18 cellular contexts compared by ENCODE assay signal in the genomic region with DNA sequence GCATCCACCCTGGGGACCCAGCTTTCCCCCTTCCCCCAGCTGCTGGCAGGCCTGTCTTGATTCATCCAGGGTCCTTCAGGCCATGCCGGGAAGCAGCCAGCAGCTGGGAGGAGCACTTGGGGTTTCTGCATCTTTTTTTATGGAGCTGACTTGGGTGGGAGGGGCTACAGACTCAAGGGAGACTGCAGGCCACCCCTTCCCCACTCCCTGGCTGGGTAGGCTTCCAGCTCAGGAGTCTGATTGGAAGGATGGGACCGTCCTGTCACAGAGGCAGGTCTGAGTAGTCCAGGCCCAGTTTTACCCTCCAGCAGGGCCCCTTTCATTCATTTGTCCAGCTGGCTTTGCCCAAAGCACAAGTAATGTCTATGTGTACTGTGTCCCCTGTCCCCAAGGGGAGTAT. TPM values are rescaled to one million over a fixed set of nuclear protein-coding genes. Genes with fewer than 3 reads are reported as not detected.
"Had no signal": no experiment of that assay in that cellular context is flagged by ENCODE, and none has a peak within 500 bp of the region (broad histone marks: within the 10 kb centered on the region; RNA-seq: fewer than 3 reads in every experiment).

No MANE protein-coding gene starts in this region.

RNA-seq across cellular contexts. Expression of a gene that starts 12.2 kb away (rescaled TPM):
- total RNA-seq: activated naive CD4-positive, alpha-beta T cell treated with anti-CD3 and anti-CD28 coated beads for 36 hours; activated naive CD8-positive, alpha-beta T cell treated with anti-CD3 and anti-CD28 coated beads for 36 hours; activated naive CD8-positive, alpha-beta T cell treated with anti-CD3 and anti-CD28 coated beads, Interleukin-2, amount 10 ng/mL, durations not matched to agents 7 days and 5 days; activated T-cell treated with anti-CD3 and anti-CD28 coated beads, Interleukin-2, amount 50 U/mL, for 4 hours; activated T-helper 1 cell treated with anti-CD3 and anti-CD28 coated beads, Interleukin-12 subunit alpha, Interleukin-12 subunit beta, Interleukin-2, Interleukin-4 antibody, amounts not matched to agents 30 ng/mL and 10 ng/mL and 1 ng/mL, durations not matched to agents 14 hours and 24 hours and 36 hours; activated T-helper 2 cell treated with anti-CD3 and anti-CD28 coated beads, Interferon-gamma antibody, Interleukin-2, Interleukin-4, amounts not matched to agents 10 μg/mL and 5 μg/mL and 100 μg/mL, durations not matched to agents 14 hours and 24 hours and 36 hours; aorta; ascending aorta; astrocyte; body of pancreas; breast epithelium; bronchial epithelial cell; cardiac septum; cerebellum had no signal
- polyA plus RNA-seq: adipose tissue, adrenal gland, aorta, cardiac muscle cell had no signal

RNA-seq across cellular contexts. Expression of a gene that starts 43.7 kb away (rescaled TPM):
- total RNA-seq: adrenal gland, aorta, ascending aorta, astrocyte, body of pancreas, breast epithelium, bronchial epithelial cell, cardiac muscle cell, cardiac septum, cerebellum, chondrocyte had no signal
- polyA plus RNA-seq: aorta, cardiac muscle cell had no signal
